ENCODE assay signal across 23 cellular contexts in genomic region chr1:53629101-53629691, GRCh38.
DNase-seq lines count a peak whose midpoint lies in the region; ATAC-seq and TF ChIP-seq lines count a peak whose summit lies in the region.
"Had no signal": no experiment of that assay in that cellular context is flagged by ENCODE, and none has a peak within 500 bp of the region (broad histone marks: within the 10 kb centered on the region; RNA-seq: fewer than 3 reads in every experiment).

No MANE protein-coding gene starts in this region.

- no peak overlapping the region for H3K4me3 ChIP-seq in right atrium auricular region
- H3K4me3 ChIP-seq: A549; BLaER1 treated with 17β-estradiol and CSF1 and Interleukin-3, amounts not matched to agents 10 nM and 100 nM; breast epithelium; heart left ventricle; left lung; psoas muscle had no signal

- peaks cover 22% of the 10 kb centered on the region for H3K4me1 Mint-ChIP-seq in brain
- peaks cover 28% of the 10 kb centered on the region for H3K4me1 Mint-ChIP-seq in osteocyte (ENCODE audit: unreplicated experiment)
- H3K4me1 Mint-ChIP-seq in chondrocyte (ENCODE audit: low read depth) = peaks cover 26% of the 10 kb centered on the region

- no peaks in the 10 kb centered on the region for H3K36me3 ChIP-seq in right atrium auricular region
- H3K36me3 ChIP-seq: BLaER1 treated with 17β-estradiol and CSF1 and Interleukin-3, amounts not matched to agents 10 nM and 100 nM; breast epithelium; heart left ventricle; left lung had no signal

- H3K27me3 ChIP-seq in right atrium auricular region = no peaks in the 10 kb centered on the region
- H3K27me3 ChIP-seq: BLaER1 treated with 17β-estradiol and CSF1 and Interleukin-3, amounts not matched to agents 10 nM and 100 nM; breast epithelium; heart left ventricle; left lung had no signal

- H3K4me3 Mint-ChIP-seq in brain (no peak overlapping the region), osteocyte (ENCODE audit: unreplicated experiment) (no peak overlapping the region), chondrocyte (ENCODE audit: unreplicated experiment) (no peak overlapping the region)
- H3K4me3 Mint-ChIP-seq: nephron progenitor cell had no signal

- H3K36me3 Mint-ChIP-seq in brain = no peaks in the 10 kb centered on the region
- H3K36me3 Mint-ChIP-seq in osteocyte (ENCODE audit: unreplicated experiment) = no peaks in the 10 kb centered on the region
- no peaks in the 10 kb centered on the region for H3K36me3 Mint-ChIP-seq in chondrocyte (ENCODE audit: low read depth)

- TF ChIP-seq CTCF in right atrium auricular region (IDR thresholded peaks at IDR 0.05) (no peak), brain (conservative IDR thresholded peaks at IDR 0.05) (no peak), osteocyte (IDR thresholded peaks at IDR 0.05) (no peak), chondrocyte (IDR thresholded peaks at IDR 0.05) (no peak)

- peaks cover 0 to 2% of the 10 kb centered on the region in 2 donors for H3K9me3 ChIP-seq in right atrium auricular region
- H3K9me3 ChIP-seq: A549; BLaER1 treated with 17β-estradiol and CSF1 and Interleukin-3, amounts not matched to agents 10 nM and 100 nM; breast epithelium; left lung; psoas muscle had no signal

- no peak overlapping the region for H3K27ac ChIP-seq in right atrium auricular region
- H3K27ac ChIP-seq: A549; BLaER1 treated with 17β-estradiol and CSF1 and Interleukin-3, amounts not matched to agents 10 nM and 100 nM; breast epithelium; heart left ventricle; left lung; psoas muscle had no signal

- peaks cover 0 to 3% (median 0%) of the 10 kb centered on the region in 5 experiments for H3K9me3 Mint-ChIP-seq in brain
- H3K9me3 Mint-ChIP-seq in osteocyte (ENCODE audit: unreplicated experiment) = no peaks in the 10 kb centered on the region
- H3K9me3 Mint-ChIP-seq in chondrocyte (ENCODE audit: low read depth) = peaks cover under 1% of the 10 kb centered on the region
- H3K9me3 Mint-ChIP-seq: nephron progenitor cell had no signal

- H3K27ac Mint-ChIP-seq in brain (peak overlapping the region in 3 of 5 experiments; percentile 19 to 64 (median 29)), osteocyte (ENCODE audit: unreplicated experiment) (no peak overlapping the region), chondrocyte (ENCODE audit: unreplicated experiment) (no peak overlapping the region)
- H3K27ac Mint-ChIP-seq: nephron progenitor cell had no signal

- ATAC-seq in Right ventricle myocardium inferior = no peak
- no peak for ATAC-seq in HG02938 (IDR thresholded peaks at IDR 0.05; ENCODE audit: unreplicated experiment)
- ATAC-seq: A549, heart left ventricle, left lung, psoas muscle had no signal

- H3K27me3 Mint-ChIP-seq in brain (peaks cover 8% of the 10 kb centered on the region), osteocyte (ENCODE audit: unreplicated experiment) (no peaks in the 10 kb centered on the region), chondrocyte (ENCODE audit: low read depth) (no peaks in the 10 kb centered on the region)

- H3K4me1 ChIP-seq in right atrium auricular region = no peaks in the 10 kb centered on the region
- H3K4me1 ChIP-seq: A549, breast epithelium, left lung, psoas muscle had no signal

- DNase-seq in right atrium auricular region (ENCODE audit: low spot score) = peak; percentile 38
- no peak for DNase-seq in Right ventricle myocardium inferior (ENCODE audit: missing footprints)
- peak; percentile 63 for DNase-seq in osteocyte (ENCODE audit: extremely low spot score, unreplicated experiment)
- DNase-seq in chondrocyte (ENCODE audit: low spot score) = no peak
- DNase-seq in AG08396 (ENCODE audit: low spot score) = no peak
- DNase-seq in OCI-M1 (lab: John Stamatoyannopoulos, UW) = no peak
- DNase-seq: activated CD4-positive, CD25-positive, alpha-beta regulatory T cell; activated effector memory CD4-positive, alpha-beta T cell treated with Interleukin-2 at 50 U/mL for 16 hours; cortex of kidney; left lung; midbrain; NCI-H1092 treated with DMSO at 0.1 percent for 48 hours; NCI-H748 treated with DMSO at 0.1 percent for 48 hours; nephron progenitor cell; psoas muscle; stimulated activated CD4-positive, alpha-beta T cell treated with anti-CD3 and anti-CD28 coated beads, Interleukin-4, amount 100 ng/mL, for 4 hours; T1000 had no signal

- intact Hi-C loops in Right ventricle myocardium inferior (cut with DNase I) = no loop called here

Comparison
In these comparisons a context has a peak if more than half of its experiments do, and no peak if none do; other contexts are left out.
1. DNase-seq: peak in right atrium auricular region (single experiment) and osteocyte (single experiment); none in Right ventricle myocardium inferior (single experiment), chondrocyte (single experiment), AG08396 (single experiment) and OCI-M1 (single experiment).
2. H3K27ac Mint-ChIP-seq: peak in brain (3 of 5); none in osteocyte (single experiment) and chondrocyte (single experiment).